Comparison of ENCODE assay signal across 14 cellular contexts in genomic region chr1:198523183-198523942, GRCh38. TPM values are rescaled to one million over a fixed set of nuclear protein-coding genes. Genes with fewer than 3 reads are reported as not detected.
DNase-seq lines count a peak whose midpoint lies in the region; ATAC-seq, FAIRE-seq and TF ChIP-seq lines count a peak whose summit lies in the region.
"Had no signal": no experiment of that assay in that cellular context is flagged by ENCODE, and none has a peak within 500 bp of the region (broad histone marks: within the 10 kb centered on the region; RNA-seq: fewer than 3 reads in every experiment).

No MANE protein-coding gene starts in this region.

- TF ChIP-seq CTCF in DND-41 (IDR thresholded peaks at IDR 0.05; ENCODE audit: borderline replicate concordance, extremely low read depth, low read length, poor library complexity, severe bottlenecking) (peak; percentile 42), endothelial cell of umbilical vein (IDR thresholded peaks at IDR 0.05; ENCODE audit: extremely low read depth in 1 of 2, insufficient read depth in 1 of 2, low read depth in 1 of 2, low read length in 2 of 2) (no peak), upper lobe of right lung (IDR thresholded peaks at IDR 0.05) (no peak)

- CTCF ChIA-PET in endothelial cell of umbilical vein (lab: Charles Lee), result no interaction called here

- peak overlapping the region; percentile 15; the same call in 1 of the 2 replicates for H3K27ac ChIP-seq in DND-41 (ENCODE audit: low read length)
- H3K27ac ChIP-seq in SK-N-MC, result peak overlapping the region; percentile 97
- no peak overlapping the region for H3K27ac ChIP-seq in endothelial cell of umbilical vein (ENCODE audit: insufficient read depth, low read depth, low read length)
- no peak overlapping the region for H3K27ac ChIP-seq in upper lobe of right lung
- H3K27ac ChIP-seq: BLaER1 had no signal

- dilution Hi-C loops in endothelial cell of umbilical vein (cut with MboI; ENCODE audit: extremely low pct_ligation_motif_present, low sequenced_read_pairs), result no loop called here

- POLR2A ChIA-PET in endothelial cell of umbilical vein (lab: Charles Lee), result no interaction called here

- H3K4me1 ChIP-seq in DND-41 (ENCODE audit: insufficient read depth, low read length) (peaks cover 31% of the 10 kb centered on the region), endothelial cell of umbilical vein (ENCODE audit: control insufficient read depth, extremely low read depth, insufficient read depth, low read length) (peaks cover 8% of the 10 kb centered on the region), upper lobe of right lung (no peaks in the 10 kb centered on the region)
- H3K4me1 ChIP-seq: BLaER1 had no signal

- no peak overlapping the region for H3K9ac ChIP-seq in DND-41 (ENCODE audit: low read depth, low read length)
- H3K9ac ChIP-seq in SK-N-MC (ENCODE audit: insufficient read length), result peak overlapping the region; percentile 39
- no peak overlapping the region for H3K9ac ChIP-seq in endothelial cell of umbilical vein (replicated peaks; ENCODE audit: extremely low read depth, insufficient read depth, low read length)
- H3K9ac ChIP-seq: BLaER1 had no signal

- no peak overlapping the region; a peak in 1 of 4 replicates for H3K4me3 ChIP-seq in DND-41 (ENCODE audit: low read depth in 1 of 2, low read length in 2 of 2)
- H3K4me3 ChIP-seq in SK-N-MC, result peak overlapping the region; percentile 63
- H3K4me3 ChIP-seq in endothelial cell of umbilical vein (replicated peaks in 1 of 3; ENCODE audit: insufficient read depth in 1 of 3, low read depth in 1 of 3, low read length in 3 of 3), result no peak overlapping the region
- H3K4me3 ChIP-seq in upper lobe of right lung, result no peak overlapping the region
- H3K4me3 ChIP-seq: BLaER1 had no signal

- H3K79me2 ChIP-seq in DND-41 (ENCODE audit: insufficient read depth, low read length), result no peaks in the 10 kb centered on the region
- H3K79me2 ChIP-seq in endothelial cell of umbilical vein (ENCODE audit: control insufficient read depth, insufficient read depth, low read length), result no peaks in the 10 kb centered on the region

- ATAC-seq in DND-41 (ENCODE audit: insufficient read depth, low read depth) (peak; percentile 38; the same call in 1 of the 3 replicates), GM19395 (IDR thresholded peaks at IDR 0.05; ENCODE audit: unreplicated experiment) (no peak), upper lobe of right lung (no peak)

- H3K36me3 ChIP-seq in DND-41 (ENCODE audit: insufficient read depth, low read length) (no peaks in the 10 kb centered on the region), SK-N-MC (ENCODE audit: insufficient read depth, low read length) (no peaks in the 10 kb centered on the region; the same call in 1 of the 2 replicates), endothelial cell of umbilical vein (ENCODE audit: control insufficient read depth in 2 of 2, extremely low read depth in 1 of 2, insufficient read depth in 2 of 2, low read length in 2 of 2) (no peaks in the 10 kb centered on the region), upper lobe of right lung (no peaks in the 10 kb centered on the region)
- H3K36me3 ChIP-seq: BLaER1 had no signal

- intact Hi-C loops in endothelial cell of umbilical vein (cut with micrococcal nuclease), result no loop called here
- intact Hi-C loops in upper lobe of right lung (cut with DNase I), result no loop called here

- DNase-seq in ACHN (peak; percentile 5), DND-41 (no peak), SK-N-MC (ENCODE audit: low read depth, low spot score) (no peak), endothelial cell of umbilical vein (ENCODE audit: low read depth, low spot score) (no peak), epidermal melanocyte (ENCODE audit: insufficient read length, low spot score) (no peak), upper lobe of right lung (no peak), SKM-1 treated with dmso at 0.1 percent for 144 hours (lab: John Stamatoyannopoulos, UW; ENCODE audit: unreplicated experiment) (no peak)
- DNase-seq: anterior cingulate cortex, NCI-H1436 treated with DMSO at 0.1 percent for 48 hours, NCI-H774 had no signal

- H3K9me3 ChIP-seq in DND-41 (ENCODE audit: insufficient read depth, low read length, severe bottlenecking), result no peaks in the 10 kb centered on the region
- no peaks in the 10 kb centered on the region for H3K9me3 ChIP-seq in SK-N-MC (ENCODE audit: low read depth, low read length)
- H3K9me3 ChIP-seq in endothelial cell of umbilical vein (replicated peaks; ENCODE audit: control insufficient read depth, insufficient read depth, low read length), result no peaks in the 10 kb centered on the region
- H3K9me3 ChIP-seq in upper lobe of right lung, result no peaks in the 10 kb centered on the region
- H3K9me3 ChIP-seq: BLaER1 had no signal

- in situ Hi-C loops in ACHN (cut with HindIII; ENCODE audit: low pct_ligation_motif_present, low pct_unique_long_range_greater_than_20kb, low sequenced_read_pairs), result no loop called here

- no peaks in the 10 kb centered on the region for H3K27me3 ChIP-seq in DND-41 (ENCODE audit: insufficient read depth, low read length, poor library complexity)
- no peaks in the 10 kb centered on the region for H3K27me3 ChIP-seq in endothelial cell of umbilical vein (ENCODE audit: control insufficient read depth in 2 of 2, insufficient read depth in 2 of 2, low read length in 2 of 2)
- H3K27me3 ChIP-seq in upper lobe of right lung, result no peaks in the 10 kb centered on the region
- H3K27me3 ChIP-seq: BLaER1 had no signal

- peak overlapping the region; percentile 53 for H2AFZ ChIP-seq in DND-41 (ENCODE audit: low read depth, low read length)
- peak overlapping the region; percentile 48 for H2AFZ ChIP-seq in endothelial cell of umbilical vein (ENCODE audit: low read depth, low read length)

- no TSS peak for BruUV-seq in endothelial cell of umbilical vein (replicated peaks; lab: Mats Ljungman, UMichigan)

- H4K20me1 ChIP-seq in DND-41 (ENCODE audit: insufficient read depth, low read length) (no peaks in the 10 kb centered on the region), endothelial cell of umbilical vein (replicated peaks; ENCODE audit: control insufficient read depth, extremely low read depth, insufficient read depth, low read length) (no peaks in the 10 kb centered on the region)
- H4K20me1 ChIP-seq: BLaER1 had no signal

- peak; percentile 26 for FAIRE-seq in endothelial cell of umbilical vein (lab: Jason Lieb, UNC)

- peak overlapping the region; percentile 45; the same call in 1 of the 2 replicates for H3K4me2 ChIP-seq in DND-41 (ENCODE audit: insufficient read depth, low read length)
- no peak overlapping the region for H3K4me2 ChIP-seq in endothelial cell of umbilical vein (ENCODE audit: insufficient read depth, low read length)
- H3K4me2 ChIP-seq: BLaER1 had no signal

- TF ChIP-seq POLR2A in endothelial cell of umbilical vein (IDR thresholded peaks at IDR 0.05; ENCODE audit: low read depth, low read length), result no peak

- no peaks in the 10 kb centered on the region for H3K9me1 ChIP-seq in endothelial cell of umbilical vein (replicated peaks; ENCODE audit: control insufficient read depth, extremely low read depth, insufficient read depth, low read length)

TF ChIP-seq in endothelial cell of umbilical vein, 7 proteins besides CTCF, POLR2A, EP300 and RAD21:
- no peak for TF ChIP-seq POLR2AphosphoS5 (IDR thresholded peaks at IDR 0.05; ENCODE audit: insufficient read depth, low read depth, low read length)
- TF ChIP-seq GATA2 (IDR thresholded peaks at IDR 0.05; ENCODE audit: insufficient read depth, insufficient read length, low read depth, low read length), result no peak
- TF ChIP-seq EZH2 (IDR thresholded peaks at IDR 0.05; ENCODE audit: borderline replicate concordance, low read depth, low read length, severe bottlenecking), result no peak
- no peak for TF ChIP-seq JUN (IDR thresholded peaks at IDR 0.05; ENCODE audit: borderline replicate concordance, insufficient read depth, insufficient read length, low read depth)
- TF ChIP-seq, protein P1, sequence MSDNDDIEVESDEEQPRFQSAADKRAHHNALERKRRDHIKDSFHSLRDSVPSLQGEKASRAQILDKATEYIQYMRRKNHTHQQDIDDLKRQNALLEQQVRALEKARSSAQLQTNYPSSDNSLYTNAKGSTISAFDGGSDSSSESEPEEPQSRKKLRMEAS (IDR thresholded peaks at IDR 0.05; ENCODE audit: insufficient read depth, insufficient read length), result no peak
- TF ChIP-seq FOS (IDR thresholded peaks at IDR 0.05; ENCODE audit: borderline replicate concordance, insufficient read depth, low read length), result no peak
- no peak for TF ChIP-seq MYC (IDR thresholded peaks at IDR 0.05; ENCODE audit: low read depth, low read length)

RNA-seq across cellular contexts. Expression of gene ATP6V1G3, which starts 17.1 kb away (rescaled TPM):
- total RNA-seq in endothelial cell of umbilical vein, result not detected in 2 replicates
- not detected in 2 replicates for polyA plus RNA-seq in endothelial cell of umbilical vein
- not detected in 2 replicates for polyA plus RNA-seq in endothelial cell of umbilical vein (2011; cell fraction: cytosol; rRNA removed)
- polyA plus RNA-seq in endothelial cell of umbilical vein (2011; cell fraction: nucleus; rRNA removed), result not detected in 2 replicates
- not detected in 2 replicates for polyA plus RNA-seq in endothelial cell of umbilical vein (2012)
- polyA minus RNA-seq in endothelial cell of umbilical vein, result not detected in 2 replicates
- not detected for polyA minus RNA-seq in endothelial cell of umbilical vein (2011; cell fraction: cytosol; rRNA and poly(A)+ RNA removed)
- not detected in 2 replicates for polyA minus RNA-seq in endothelial cell of umbilical vein (2011; cell fraction: nucleus; rRNA and poly(A)+ RNA removed)
- not detected for total RNA-seq in upper lobe of right lung
- total RNA-seq: pulmonary artery endothelial cell, SK-MEL-5 had no signal

Comparison
In these comparisons a context has a peak if more than half of its experiments do, and no peak if none do; other contexts are left out.
1. H3K27ac ChIP-seq: peak in DND-41 (single experiment) and SK-N-MC (single experiment); none in endothelial cell of umbilical vein (single experiment) and upper lobe of right lung (single experiment).